In the genomic region with DNA sequence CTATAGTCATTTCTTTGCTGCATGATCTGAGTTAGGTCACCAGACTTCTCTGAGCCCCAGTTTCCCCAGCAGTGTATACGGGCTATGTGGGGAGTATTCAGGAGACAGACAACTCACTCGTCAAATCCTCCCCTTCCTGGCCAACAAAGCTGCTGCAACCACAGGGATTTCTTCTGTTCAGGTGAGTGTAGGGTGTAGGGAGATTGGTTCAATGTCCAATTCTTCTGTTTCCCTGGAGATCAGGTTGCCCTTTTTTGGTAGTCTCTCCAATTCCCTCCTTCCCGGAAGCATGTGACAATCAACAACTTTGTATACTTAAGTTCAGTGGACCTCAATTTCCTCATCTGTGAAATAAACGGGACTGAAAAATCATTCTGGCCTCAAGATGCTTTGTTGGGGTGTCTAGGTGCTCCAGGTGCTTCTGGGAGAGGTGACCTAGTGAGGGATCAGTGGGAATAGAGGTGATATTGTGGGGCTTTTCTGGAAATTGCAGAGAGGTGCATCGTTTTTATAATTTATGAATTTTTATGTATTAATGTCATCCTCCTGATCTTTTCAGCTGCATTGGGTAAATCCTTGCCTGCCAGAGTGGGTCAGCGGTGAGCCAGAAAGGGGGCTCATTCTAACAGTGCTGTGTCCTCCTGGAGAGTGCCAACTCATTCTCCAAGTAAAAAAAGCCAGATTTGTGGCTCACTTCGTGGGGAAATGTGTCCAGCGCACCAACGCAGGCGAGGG, we compare ENCODE assay signal across 8 cellular contexts. TPM values are rescaled to one million over a fixed set of nuclear protein-coding genes. Genes with fewer than 3 reads are reported as not detected.
DNase-seq lines count a peak whose midpoint lies in the region; ATAC-seq lines count a peak whose summit lies in the region.

No MANE protein-coding gene starts in this region.

- H2BK15ac ChIP-seq in neuronal stem cell (ENCODE audit: low read length), result peak overlapping the region; percentile 44

- H3K27ac ChIP-seq in neuronal stem cell (replicated peaks; ENCODE audit: low read length), result peak overlapping the region; percentile 53

- no peak overlapping the region for H3K14ac ChIP-seq in neuronal stem cell (ENCODE audit: low read length)

- peak overlapping the region; percentile 83 for H3K9ac ChIP-seq in neuronal stem cell (ENCODE audit: low read depth, low read length, poor library complexity)

- no peak overlapping the region for H3K4ac ChIP-seq in neuronal stem cell (ENCODE audit: low read length)

- no peak overlapping the region for H3K23ac ChIP-seq in neuronal stem cell (ENCODE audit: low read depth, low read length, poor library complexity)

- peaks cover 46% of the 10 kb centered on the region for H3K36me3 Mint-ChIP-seq in effector memory CD8-positive, alpha-beta T cell (ENCODE audit: insufficient read depth)

- H3K36me3 ChIP-seq in neuronal stem cell (replicated peaks in 1 of 2; ENCODE audit: control insufficient read depth in 2 of 2, insufficient read depth in 2 of 2, low read length in 2 of 2), result peaks cover 0 to 17% of the 10 kb centered on the region in 2 donors

- H2BK12ac ChIP-seq in neuronal stem cell (ENCODE audit: low read length), result no peak overlapping the region

- peak overlapping the region; percentile 77 to 81 for H3K4me3 ChIP-seq in neuronal stem cell (ENCODE audit: low read length in 2 of 2)

- peak overlapping the region; percentile 36 for H3K4me2 ChIP-seq in neuronal stem cell (ENCODE audit: insufficient read depth, low read length, poor library complexity, severe bottlenecking)

- peak overlapping the region; percentile 93 to 96 for H3K4me3 Mint-ChIP-seq in effector memory CD8-positive, alpha-beta T cell

- no peak overlapping the region for H4K8ac ChIP-seq in neuronal stem cell (ENCODE audit: low read depth, low read length)

- H3K4me1 Mint-ChIP-seq in effector memory CD8-positive, alpha-beta T cell (ENCODE audit: low read depth in 2 of 2), result peaks cover 20 to 25% of the 10 kb centered on the region in 2 donors

- H3K27ac Mint-ChIP-seq in effector memory CD8-positive, alpha-beta T cell, result peak overlapping the region; percentile 97 to 98

- peaks cover 0 to 2% of the 10 kb centered on the region in 2 donors for H3K9me3 ChIP-seq in neuronal stem cell (replicated peaks in 1 of 2; ENCODE audit: control insufficient read depth in 2 of 2, insufficient read depth in 1 of 2, low read depth in 1 of 2, low read length in 2 of 2)

- H2AFZ ChIP-seq in neuronal stem cell (ENCODE audit: low read length), result peak overlapping the region; percentile 89

- H4K91ac ChIP-seq in neuronal stem cell (ENCODE audit: low read depth, low read length, poor library complexity), result no peak overlapping the region

- H2BK5ac ChIP-seq in neuronal stem cell (ENCODE audit: low read length), result no peak overlapping the region

- H2AK5ac ChIP-seq in neuronal stem cell (ENCODE audit: low read depth, low read length), result peak overlapping the region; percentile 29

- peaks cover 0 to 17% (median 0%) of the 10 kb centered on the region in 3 experiments for H3K27me3 ChIP-seq in neuronal stem cell (ENCODE audit: control insufficient read depth in 3 of 3, insufficient read depth in 3 of 3, low read depth in 1 of 3, low read length in 3 of 3)

- no peak for ATAC-seq in effector memory CD8-positive, alpha-beta T cell (replicated peaks)
- ATAC-seq in HG03108 (IDR thresholded peaks at IDR 0.05; ENCODE audit: unreplicated experiment), result no peak
- ATAC-seq in GM18870 (IDR thresholded peaks at IDR 0.05; ENCODE audit: unreplicated experiment), result no peak

- peaks cover 28 to 35% of the 10 kb centered on the region in 2 donors for H3K4me1 ChIP-seq in neuronal stem cell (ENCODE audit: control insufficient read depth in 2 of 2, insufficient read depth in 1 of 2, low read depth in 1 of 2, low read length in 2 of 2)

- in situ Hi-C loops in G401 (cut with HindIII; ENCODE audit: low sequenced_read_pairs), result no loop called here

- H3K27me3 Mint-ChIP-seq in effector memory CD8-positive, alpha-beta T cell, result no peaks in the 10 kb centered on the region

- WGBS in neuronal stem cell (ENCODE audit: extremely low coverage in 2 of 2, insufficient read length in 2 of 2, insufficient replicate concordance in 1 of 2), 2 donors, result no CpG with 5 or more reads among the region's 10 CpGs

- H2BK120ac ChIP-seq in neuronal stem cell (ENCODE audit: low read depth, low read length), result no peak overlapping the region

- peaks cover 14% of the 10 kb centered on the region for H3K79me1 ChIP-seq in neuronal stem cell (ENCODE audit: low read depth, low read length)

- peak overlapping the region; percentile 93 for H3K18ac ChIP-seq in neuronal stem cell (ENCODE audit: low read length)

- DNase-seq in G401 (ENCODE audit: low spot score) (peak; percentile 43), NCI-H345 treated with DMSO at 0.1 percent for 48 hours (lab: John Stamatoyannopoulos, UW; ENCODE audit: unreplicated experiment) (peak; percentile 35), neuronal stem cell (ENCODE audit: low spot score) (no peak), NCI-H1105 treated with DMSO at 0.1 percent for 48 hours (lab: John Stamatoyannopoulos, UW) (no peak)
- DNase-seq in effector memory CD8-positive, alpha-beta T cell, result no peak
- DNase-seq in effector CD8-positive, alpha-beta T cell (lab: John Stamatoyannopoulos, UW), result no peak

- H3K9me3 Mint-ChIP-seq in effector memory CD8-positive, alpha-beta T cell, result no peaks in the 10 kb centered on the region

RNA-seq across cellular contexts. Expression of gene CDKN1A, which starts 0.6 kb away (rescaled TPM):
- 105 and 117 TPM in 2 replicates for total RNA-seq in G401 (2014; rRNA removed; shearing (Covaris generic))
- polyA plus RNA-seq in neuronal stem cell (2013, experiment 1 of 2), result 54.0 TPM
- 53.5 TPM for polyA plus RNA-seq in neuronal stem cell (2013, experiment 2 of 2)

RNA-seq across cellular contexts. Expression of gene RAB44, which starts 19.7 kb away (rescaled TPM):
- 0.06 TPM in 1 of 2 replicates, not detected in the other for total RNA-seq in G401 (2014; rRNA removed; shearing (Covaris generic))
- 0.01 TPM for polyA plus RNA-seq in neuronal stem cell (2013, experiment 1 of 2)
- polyA plus RNA-seq in neuronal stem cell (2013, experiment 2 of 2), result 0.01 TPM

Comparison
In these comparisons a context has a peak if more than half of its experiments do, and no peak if none do; other contexts are left out.
1. DNase-seq: peak in G401 (single experiment) and NCI-H345 treated with DMSO at 0.1 percent for 48 hours (single experiment); none in effector memory CD8-positive, alpha-beta T cell (0 of 3), neuronal stem cell (single experiment), NCI-H1105 treated with DMSO at 0.1 percent for 48 hours (single experiment) and effector CD8-positive, alpha-beta T cell (single experiment).